Comparison of ENCODE assay signal across 3 cellular contexts in the genomic region with DNA sequence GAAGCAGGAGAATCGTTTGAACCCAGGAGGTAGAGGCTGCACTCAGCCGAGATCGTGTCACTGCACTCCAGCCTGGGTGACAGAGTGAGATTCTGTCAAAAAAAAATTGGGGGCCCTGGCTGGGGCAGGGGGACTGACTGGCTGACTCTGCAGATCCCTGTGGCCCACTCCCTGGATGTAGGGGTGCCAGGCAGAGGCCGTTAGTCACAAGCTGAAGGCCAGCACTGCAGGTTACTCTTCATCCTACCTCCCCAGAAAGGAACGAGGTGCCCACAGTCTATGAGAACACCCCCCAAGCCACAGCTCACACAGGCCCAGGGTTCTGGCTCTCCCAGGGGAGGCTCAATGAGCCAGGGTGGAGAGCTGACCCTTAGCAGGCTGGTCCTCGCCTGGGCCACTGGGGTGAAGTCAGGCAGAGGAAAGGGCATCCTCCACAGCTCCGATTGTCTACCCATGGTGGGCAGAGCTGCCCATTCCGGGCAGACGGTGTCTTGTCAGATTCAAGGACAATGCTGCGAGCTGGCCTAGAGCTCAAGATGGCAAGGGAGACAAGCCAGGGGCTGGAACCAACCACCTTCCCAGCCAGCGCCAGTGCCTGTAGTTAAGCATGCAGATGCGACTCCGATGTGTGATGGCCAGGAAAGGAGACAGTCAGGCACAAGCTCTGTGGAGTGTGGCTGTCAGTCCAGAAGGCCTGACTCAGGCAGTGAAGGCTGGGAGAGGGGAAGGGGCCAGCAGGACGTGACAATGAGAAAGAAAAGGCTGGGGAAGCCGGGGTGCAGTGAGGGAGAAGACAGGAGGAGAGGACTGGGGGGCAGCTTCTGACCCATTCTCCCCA.
TF ChIP-seq lines count a peak whose summit lies in the region.

No MANE protein-coding gene starts in this region.

TF ChIP-seq in GM23338, 12 proteins besides CTCF, POLR2A, EP300 and RAD21 (continues in another document):
- TF ChIP-seq EZH2phosphoT487 (IDR thresholded peaks at IDR 0.05; ENCODE audit: unreplicated experiment) (no peak), POLR2AphosphoS5 (IDR thresholded peaks at IDR 0.05; ENCODE audit: low read depth) (0 out of 2 replicates have a peak, but pooled peaks have one; percentile 5), ZNF331 (CRISPR knock-in tag; IDR thresholded peaks at IDR 0.05; ENCODE audit: low read depth) (no peak)
- TF ChIP-seq, protein P1, sequence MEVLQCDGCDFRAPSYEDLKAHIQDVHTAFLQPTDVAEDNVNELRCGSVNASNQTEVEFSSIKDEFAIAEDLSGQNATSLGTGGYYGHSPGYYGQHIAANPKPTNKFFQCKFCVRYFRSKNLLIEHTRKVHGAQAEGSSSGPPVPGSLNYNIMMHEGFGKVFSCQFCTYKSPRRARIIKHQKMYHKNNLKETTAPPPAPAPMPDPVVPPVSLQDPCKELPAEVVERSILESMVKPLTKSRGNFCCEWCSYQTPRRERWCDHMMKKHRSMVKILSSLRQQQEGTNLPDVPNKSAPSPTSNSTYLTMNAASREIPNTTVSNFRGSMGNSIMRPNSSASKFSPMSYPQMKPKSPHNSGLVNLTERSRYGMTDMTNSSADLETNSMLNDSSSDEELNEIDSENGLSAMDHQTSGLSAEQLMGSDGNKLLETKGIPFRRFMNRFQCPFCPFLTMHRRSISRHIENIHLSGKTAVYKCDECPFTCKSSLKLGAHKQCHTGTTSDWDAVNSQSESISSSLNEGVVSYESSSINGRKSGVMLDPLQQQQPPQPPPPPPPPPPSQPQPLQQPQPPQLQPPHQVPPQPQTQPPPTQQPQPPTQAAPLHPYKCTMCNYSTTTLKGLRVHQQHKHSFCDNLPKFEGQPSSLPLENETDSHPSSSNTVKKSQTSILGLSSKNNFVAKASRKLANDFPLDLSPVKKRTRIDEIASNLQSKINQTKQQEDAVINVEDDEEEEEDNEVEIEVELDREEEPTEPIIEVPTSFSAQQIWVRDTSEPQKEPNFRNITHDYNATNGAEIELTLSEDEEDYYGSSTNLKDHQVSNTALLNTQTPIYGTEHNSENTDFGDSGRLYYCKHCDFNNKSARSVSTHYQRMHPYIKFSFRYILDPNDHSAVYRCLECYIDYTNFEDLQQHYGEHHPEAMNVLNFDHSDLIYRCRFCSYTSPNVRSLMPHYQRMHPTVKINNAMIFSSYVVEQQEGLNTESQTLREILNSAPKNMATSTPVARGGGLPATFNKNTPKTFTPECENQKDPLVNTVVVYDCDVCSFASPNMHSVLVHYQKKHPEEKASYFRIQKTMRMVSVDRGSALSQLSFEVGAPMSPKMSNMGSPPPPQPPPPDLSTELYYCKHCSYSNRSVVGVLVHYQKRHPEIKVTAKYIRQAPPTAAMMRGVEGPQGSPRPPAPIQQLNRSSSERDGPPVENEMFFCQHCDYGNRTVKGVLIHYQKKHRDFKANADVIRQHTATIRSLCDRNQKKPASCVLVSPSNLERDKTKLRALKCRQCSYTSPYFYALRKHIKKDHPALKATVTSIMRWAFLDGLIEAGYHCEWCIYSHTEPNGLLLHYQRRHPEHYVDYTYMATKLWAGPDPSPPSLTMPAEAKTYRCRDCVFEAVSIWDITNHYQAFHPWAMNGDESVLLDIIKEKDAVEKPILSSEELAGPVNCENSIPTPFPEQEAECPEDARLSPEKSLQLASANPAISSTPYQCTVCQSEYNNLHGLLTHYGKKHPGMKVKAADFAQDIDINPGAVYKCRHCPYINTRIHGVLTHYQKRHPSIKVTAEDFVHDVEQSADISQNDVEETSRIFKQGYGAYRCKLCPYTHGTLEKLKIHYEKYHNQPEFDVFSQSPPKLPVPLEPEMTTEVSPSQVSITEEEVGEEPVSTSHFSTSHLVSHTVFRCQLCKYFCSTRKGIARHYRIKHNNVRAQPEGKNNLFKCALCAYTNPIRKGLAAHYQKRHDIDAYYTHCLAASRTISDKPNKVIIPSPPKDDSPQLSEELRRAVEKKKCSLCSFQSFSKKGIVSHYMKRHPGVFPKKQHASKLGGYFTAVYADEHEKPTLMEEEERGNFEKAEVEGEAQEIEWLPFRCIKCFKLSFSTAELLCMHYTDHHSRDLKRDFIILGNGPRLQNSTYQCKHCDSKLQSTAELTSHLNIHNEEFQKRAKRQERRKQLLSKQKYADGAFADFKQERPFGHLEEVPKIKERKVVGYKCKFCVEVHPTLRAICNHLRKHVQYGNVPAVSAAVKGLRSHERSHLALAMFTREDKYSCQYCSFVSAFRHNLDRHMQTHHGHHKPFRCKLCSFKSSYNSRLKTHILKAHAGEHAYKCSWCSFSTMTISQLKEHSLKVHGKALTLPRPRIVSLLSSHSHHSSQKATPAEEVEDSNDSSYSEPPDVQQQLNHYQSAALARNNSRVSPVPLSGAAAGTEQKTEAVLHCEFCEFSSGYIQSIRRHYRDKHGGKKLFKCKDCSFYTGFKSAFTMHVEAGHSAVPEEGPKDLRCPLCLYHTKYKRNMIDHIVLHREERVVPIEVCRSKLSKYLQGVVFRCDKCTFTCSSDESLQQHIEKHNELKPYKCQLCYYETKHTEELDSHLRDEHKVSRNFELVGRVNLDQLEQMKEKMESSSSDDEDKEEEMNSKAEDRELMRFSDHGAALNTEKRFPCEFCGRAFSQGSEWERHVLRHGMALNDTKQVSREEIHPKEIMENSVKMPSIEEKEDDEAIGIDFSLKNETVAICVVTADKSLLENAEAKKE (CRISPR knock-in tag; IDR thresholded peaks at IDR 0.05), result no peak

TF ChIP-seq in IMR-90, 13 proteins besides CTCF, POLR2A, EP300 and RAD21:
- TF ChIP-seq CEBPB (IDR thresholded peaks at IDR 0.05; ENCODE audit: low read depth, low read length) (no peak), BHLHE40 (IDR thresholded peaks at IDR 0.05; ENCODE audit: low read depth, low read length) (no peak), MXI1 (IDR thresholded peaks at IDR 0.05; ENCODE audit: borderline replicate concordance, low read depth, low read length) (no peak), RCOR1 (IDR thresholded peaks at IDR 0.05; ENCODE audit: insufficient replicate concordance, low read length) (no peak), NFE2L2 (IDR thresholded peaks at IDR 0.05; ENCODE audit: low read depth, low read length) (no peak), SMC3 (IDR thresholded peaks at IDR 0.05; ENCODE audit: low read depth, low read length) (no peak), RFX5 (IDR thresholded peaks at IDR 0.05; ENCODE audit: low read depth, low read length) (no peak), FOS (IDR thresholded peaks at IDR 0.05; ENCODE audit: low read depth, low read length) (no peak), CHD1 (IDR thresholded peaks at IDR 0.05; ENCODE audit: low read depth, low read length) (no peak), MAZ (IDR thresholded peaks at IDR 0.05; ENCODE audit: borderline replicate concordance, low read depth, low read length) (no peak), MAFK (IDR thresholded peaks at IDR 0.05; ENCODE audit: low read depth, low read length) (no peak)
- TF ChIP-seq, protein P2, sequence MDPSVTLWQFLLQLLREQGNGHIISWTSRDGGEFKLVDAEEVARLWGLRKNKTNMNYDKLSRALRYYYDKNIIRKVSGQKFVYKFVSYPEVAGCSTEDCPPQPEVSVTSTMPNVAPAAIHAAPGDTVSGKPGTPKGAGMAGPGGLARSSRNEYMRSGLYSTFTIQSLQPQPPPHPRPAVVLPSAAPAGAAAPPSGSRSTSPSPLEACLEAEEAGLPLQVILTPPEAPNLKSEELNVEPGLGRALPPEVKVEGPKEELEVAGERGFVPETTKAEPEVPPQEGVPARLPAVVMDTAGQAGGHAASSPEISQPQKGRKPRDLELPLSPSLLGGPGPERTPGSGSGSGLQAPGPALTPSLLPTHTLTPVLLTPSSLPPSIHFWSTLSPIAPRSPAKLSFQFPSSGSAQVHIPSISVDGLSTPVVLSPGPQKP (IDR thresholded peaks at IDR 0.05; ENCODE audit: borderline replicate concordance, low read depth, low read length), result no peak
- TF ChIP-seq, protein P3, sequence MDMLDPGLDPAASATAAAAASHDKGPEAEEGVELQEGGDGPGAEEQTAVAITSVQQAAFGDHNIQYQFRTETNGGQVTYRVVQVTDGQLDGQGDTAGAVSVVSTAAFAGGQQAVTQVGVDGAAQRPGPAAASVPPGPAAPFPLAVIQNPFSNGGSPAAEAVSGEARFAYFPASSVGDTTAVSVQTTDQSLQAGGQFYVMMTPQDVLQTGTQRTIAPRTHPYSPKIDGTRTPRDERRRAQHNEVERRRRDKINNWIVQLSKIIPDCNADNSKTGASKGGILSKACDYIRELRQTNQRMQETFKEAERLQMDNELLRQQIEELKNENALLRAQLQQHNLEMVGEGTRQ (IDR thresholded peaks at IDR 0.05; ENCODE audit: low read depth, low read length), result no peak

TF ChIP-seq in H1, 55 proteins besides CTCF, POLR2A, EP300 and RAD21:
- no peak for TF ChIP-seq RBBP5 (IDR thresholded peaks at IDR 0.05; ENCODE audit: borderline replicate concordance, low read depth, low read length)
- no peak for TF ChIP-seq GTF2F1 (IDR thresholded peaks at IDR 0.05; ENCODE audit: borderline replicate concordance, low read depth, low read length)
- TF ChIP-seq KDM5A (IDR thresholded peaks at IDR 0.05; ENCODE audit: low read length), result no peak
- TF ChIP-seq, protein P4, sequence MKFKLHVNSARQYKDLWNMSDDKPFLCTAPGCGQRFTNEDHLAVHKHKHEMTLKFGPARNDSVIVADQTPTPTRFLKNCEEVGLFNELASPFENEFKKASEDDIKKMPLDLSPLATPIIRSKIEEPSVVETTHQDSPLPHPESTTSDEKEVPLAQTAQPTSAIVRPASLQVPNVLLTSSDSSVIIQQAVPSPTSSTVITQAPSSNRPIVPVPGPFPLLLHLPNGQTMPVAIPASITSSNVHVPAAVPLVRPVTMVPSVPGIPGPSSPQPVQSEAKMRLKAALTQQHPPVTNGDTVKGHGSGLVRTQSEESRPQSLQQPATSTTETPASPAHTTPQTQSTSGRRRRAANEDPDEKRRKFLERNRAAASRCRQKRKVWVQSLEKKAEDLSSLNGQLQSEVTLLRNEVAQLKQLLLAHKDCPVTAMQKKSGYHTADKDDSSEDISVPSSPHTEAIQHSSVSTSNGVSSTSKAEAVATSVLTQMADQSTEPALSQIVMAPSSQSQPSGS (IDR thresholded peaks at IDR 0.05; ENCODE audit: low read length), result no peak
- no peak for TF ChIP-seq CHD2 (IDR thresholded peaks at IDR 0.05; ENCODE audit: low read length)
- TF ChIP-seq GABPA (IDR thresholded peaks at IDR 0.05; ENCODE audit: borderline replicate concordance, insufficient read depth, low read length), result no peak
- no peak for TF ChIP-seq SP4 (IDR thresholded peaks at IDR 0.05; ENCODE audit: low read length)
- no peak for TF ChIP-seq TCF12 (IDR thresholded peaks at IDR 0.05; ENCODE audit: low read depth, low read length)
- no peak for TF ChIP-seq JUN (IDR thresholded peaks at IDR 0.05; ENCODE audit: low read depth, low read length)
- no peak for TF ChIP-seq JUND (IDR thresholded peaks at IDR 0.05; ENCODE audit: low read length)
- TF ChIP-seq TAF7 (optimal IDR thresholded peaks at IDR 0.05; ENCODE audit: borderline replicate concordance, low read depth, low read length), result no peak
